Comparison of ENCODE assay signal across 8 cellular contexts in the genomic region with DNA sequence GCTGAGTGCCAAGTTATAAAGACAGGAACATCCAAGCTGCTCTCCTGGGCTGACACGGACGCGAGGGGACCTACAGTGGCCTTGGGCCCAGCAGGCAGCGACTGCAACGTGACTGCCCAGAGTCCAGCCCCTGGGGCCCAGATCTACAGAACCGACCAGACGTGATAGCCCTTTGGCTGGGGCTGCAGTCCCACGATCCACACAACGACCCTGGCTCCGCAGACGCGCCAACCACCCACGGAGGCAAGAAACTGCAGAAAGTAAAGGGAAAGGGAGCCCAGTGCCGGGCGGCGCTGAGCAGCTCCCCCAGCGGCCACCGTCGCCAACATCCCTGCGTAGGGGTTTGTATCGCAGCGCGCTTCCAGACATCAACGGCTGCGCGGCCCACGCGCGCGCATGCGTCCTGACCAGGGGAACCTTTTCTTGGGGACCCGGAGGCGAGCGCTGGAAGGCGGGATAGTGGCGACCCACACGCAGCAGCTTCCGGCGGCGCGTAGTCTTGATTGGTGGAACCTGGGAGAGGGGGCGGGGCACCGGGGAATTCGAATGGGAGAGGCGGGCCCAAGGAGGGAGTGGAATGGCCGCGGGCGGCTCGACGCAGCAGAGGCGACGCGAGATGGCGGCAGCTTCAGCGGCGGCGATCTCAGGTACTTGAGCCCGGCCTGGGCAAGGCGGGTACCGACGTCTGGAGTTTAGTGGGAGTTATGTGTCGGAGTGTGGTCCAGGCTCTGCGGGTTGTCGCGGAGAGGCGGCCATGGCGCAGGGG. TPM values are rescaled to one million over a fixed set of nuclear protein-coding genes. Genes with fewer than 3 reads are reported as not detected.
DNase-seq lines count a peak whose midpoint lies in the region; ATAC-seq, FAIRE-seq and TF ChIP-seq lines count a peak whose summit lies in the region.

A gene (plus strand): TSS at position 569 of the 766 bp plus-strand sequence. CDS start 9 bp downstream, at position 578.

- FAIRE-seq in kidney (lab: Jason Lieb, UNC): peak; percentile 25

- DNase-seq in BE2C (peak; percentile 100), NCI-H510A (lab: John Stamatoyannopoulos, UW) (peak; percentile 99), cerebellum (ENCODE audit: low spot score) (peak; percentile 99), kidney (peak; percentile 100)
- DNase-seq in activated CD4-positive, alpha-beta T cell treated with anti-CD3 and anti-CD28 coated beads for 1 hour: peak; percentile 100
- DNase-seq in stimulated activated CD4-positive, alpha-beta T cell treated with anti-CD3 and anti-CD28 coated beads, Interleukin-15, amount 100 ng/mL, for 24 hours: peak; percentile 100

- peaks cover 20% of the 10 kb centered on the region for H3K36me3 ChIP-seq in BE2C
- no peaks in the 10 kb centered on the region for H3K36me3 ChIP-seq in kidney (ENCODE audit: control insufficient read depth in 1 of 2, insufficient read depth in 2 of 2, low read length in 2 of 2)

- peak within 1 kb of the TSS; percentile 72 to 91 for H3K9ac ChIP-seq in kidney (ENCODE audit: low read length in 2 of 2)

- H3K27me3 ChIP-seq in BE2C: no peaks in the 10 kb centered on the region

- H3K4me1 ChIP-seq in BE2C: no peaks in the 10 kb centered on the region; the same call in 1 of the 2 replicates
- H3K4me1 ChIP-seq in kidney (ENCODE audit: control insufficient read depth in 1 of 2, insufficient read depth in 1 of 2, low read depth in 1 of 2, low read length in 2 of 2): peaks cover 0 to 14% of the 10 kb centered on the region in 2 donors

- TF ChIP-seq POLR2A in GM19193 (IDR thresholded peaks at IDR 0.05; ENCODE audit: extremely low read depth, insufficient read depth, insufficient read length): peak; percentile 88

- intact Hi-C loops in kidney (cut with DNase I): no loop called here

- TF ChIP-seq CTCF in BE2C (IDR thresholded peaks at IDR 0.05; ENCODE audit: low read depth, low read length) (peak; percentile 69), kidney (IDR thresholded peaks at IDR 0.05; ENCODE audit: borderline replicate concordance, extremely low read depth, insufficient read depth) (peak; percentile 65)

- H3K27ac ChIP-seq in kidney (ENCODE audit: low read depth in 2 of 2, low read length in 2 of 2): peak within 1 kb of the TSS; percentile 80 to 90

- peak within 1 kb of the TSS; percentile 100 for H3K4me3 ChIP-seq in BE2C (ENCODE audit: low read depth, low read length)
- H3K4me3 ChIP-seq in kidney (ENCODE audit: low read length in 2 of 2): peak within 1 kb of the TSS; percentile 87 to 92

- H3K9me3 ChIP-seq in BE2C (no peaks in the 10 kb centered on the region), kidney (ENCODE audit: control insufficient read depth in 1 of 2, low read length in 2 of 2) (no peaks in the 10 kb centered on the region)

- ATAC-seq in HG03439 (IDR thresholded peaks at IDR 0.05; ENCODE audit: unreplicated experiment): peak; percentile 91

RNA-seq across cellular contexts. Expression of the gene that starts here (rescaled TPM):
- polyA plus RNA-seq in BE2C (2012; ENCODE audit: insufficient read depth, insufficient read length, low read depth): 143 TPM
- total RNA-seq in cerebellum (49.2 TPM), kidney (32.3 TPM)
- 42.9 TPM for polyA plus RNA-seq in kidney (ENCODE audit: insufficient read depth, low read depth, low replicate concordance)

Comparison
In these comparisons a context has a peak if more than half of its experiments do, and no peak if none do; other contexts are left out.
1. Peak in every context shown above with its lines: DNase-seq, ATAC-seq, H3K4me3 ChIP-seq and H3K27ac ChIP-seq.